Comparison of ENCODE assay signal across 12 cellular contexts in genomic region chr10:77041636-77042258, GRCh38.
DNase-seq lines count a peak whose midpoint lies in the region; ATAC-seq and TF ChIP-seq lines count a peak whose summit lies in the region.
"Had no signal": no experiment of that assay in that cellular context is flagged by ENCODE, and none has a peak within 500 bp of the region (broad histone marks: within the 10 kb centered on the region; RNA-seq: fewer than 3 reads in every experiment).

No MANE protein-coding gene starts in this region.

- no peaks in the 10 kb centered on the region for H3K9me3 Mint-ChIP-seq in nephron
- H3K9me3 Mint-ChIP-seq: natural killer cell treated with Interleukin-12 subunit alpha and Interleukin-12 subunit beta and Interleukin-15 and Interleukin-18, amount 100 ng/mL, for 72 hours had no signal

- no peak for ATAC-seq in HG02852 (IDR thresholded peaks at IDR 0.05; ENCODE audit: unreplicated experiment)

- peak; percentile 70 for DNase-seq in activated CD8-positive, alpha-beta memory T cell treated with anti-CD3 and anti-CD28 coated beads for 24 hours
- DNase-seq in activated CD8-positive, alpha-beta memory T cell treated with anti-CD3 and anti-CD28 coated beads, Interleukin-2, amount 50 U/mL, for 48 hours = no peak
- DNase-seq in MV-4-11 (lab: John Stamatoyannopoulos, UW) (peak; percentile 61), cerebellar nuclear complex (lab: John Stamatoyannopoulos, UW) (no peak), sigmoid colon (no peak)
- DNase-seq in activated T-cell treated with anti-CD3 and anti-CD28 coated beads, Interleukin-2, amount 50 U/mL, for 48 hours = peak; percentile 23 to 29
- DNase-seq: NCI-H510A treated with DMSO at 0.1 percent for 48 hours; stimulated activated CD4-positive, alpha-beta T cell treated with anti-CD3 and anti-CD28 coated beads, Interleukin-4, amount 100 ng/mL, for 24 hours; trophoblast cell had no signal

- peaks cover 0 to 18% (median under 1%) of the 10 kb centered on the region in 4 donors for H3K4me1 ChIP-seq in sigmoid colon

- H3K27me3 ChIP-seq in sigmoid colon = no peaks in the 10 kb centered on the region

- H3K36me3 ChIP-seq in sigmoid colon = peaks cover 0 to 17% (median 8%) of the 10 kb centered on the region in 4 donors

- TF ChIP-seq POLR2A in sigmoid colon (IDR thresholded peaks at IDR 0.05) = no peak

- TF ChIP-seq CTCF in nephron (IDR thresholded peaks at IDR 0.05; ENCODE audit: unreplicated experiment in 3 of 3) = no peak
- TF ChIP-seq CTCF in sigmoid colon (IDR thresholded peaks at IDR 0.05) = no peak

- intact Hi-C loops in sigmoid colon (cut with DNase I) = no loop called here

- no peaks in the 10 kb centered on the region for H3K36me3 Mint-ChIP-seq in nephron (ENCODE audit: low read depth)
- H3K36me3 Mint-ChIP-seq: natural killer cell treated with Interleukin-12 subunit alpha and Interleukin-12 subunit beta and Interleukin-15 and Interleukin-18, amount 100 ng/mL, for 72 hours had no signal

- no peaks in the 10 kb centered on the region for H3K27me3 Mint-ChIP-seq in nephron (ENCODE audit: low read depth)
- H3K27me3 Mint-ChIP-seq: natural killer cell treated with Interleukin-12 subunit alpha and Interleukin-12 subunit beta and Interleukin-15 and Interleukin-18, amount 100 ng/mL, for 72 hours had no signal

- WGBS in sigmoid colon, 2 donors = 50 to 58% methylated on average over 4 of the region's 4 CpGs

- no peak overlapping the region for H3K4me3 Mint-ChIP-seq in nephron
- H3K4me3 Mint-ChIP-seq: natural killer cell treated with Interleukin-12 subunit alpha and Interleukin-12 subunit beta and Interleukin-15 and Interleukin-18, amount 100 ng/mL, for 72 hours had no signal

- peak overlapping the region; percentile 11 to 80 (median 33) for H3K27ac Mint-ChIP-seq in nephron

- TF ChIP-seq EP300 in sigmoid colon (IDR thresholded peaks at IDR 0.05) = no peak

- H3K4me3 ChIP-seq in sigmoid colon = no peak overlapping the region

- no peak overlapping the region for H3K27ac ChIP-seq in sigmoid colon

- no peaks in the 10 kb centered on the region for H3K9me3 ChIP-seq in sigmoid colon

- H3K4me1 Mint-ChIP-seq in nephron = peaks cover 31% of the 10 kb centered on the region

Comparison
In these comparisons a context has a peak if more than half of its experiments do, and no peak if none do; other contexts are left out.
1. DNase-seq: peak in activated CD8-positive, alpha-beta memory T cell treated with anti-CD3 and anti-CD28 coated beads for 24 hours (single experiment), MV-4-11 (single experiment) and activated T-cell treated with anti-CD3 and anti-CD28 coated beads, Interleukin-2, amount 50 U/mL, for 48 hours (2 of 2); none in activated CD8-positive, alpha-beta memory T cell treated with anti-CD3 and anti-CD28 coated beads, Interleukin-2, amount 50 U/mL, for 48 hours (single experiment), cerebellar nuclear complex (0 of 2) and sigmoid colon (single experiment).